Comparison of ENCODE assay signal across 32 cellular contexts in genomic region chr19:54484451-54484850, GRCh38. TPM values are rescaled to one million over a fixed set of nuclear protein-coding genes. Genes with fewer than 3 reads are reported as not detected.
"Had no signal": no experiment of that assay in that cellular context is flagged by ENCODE, and none has a peak within 500 bp of the region (broad histone marks: within the 10 kb centered on the region; RNA-seq: fewer than 3 reads in every experiment).

No MANE protein-coding gene starts in this region.

- H3K4me3 ChIP-seq: esophagus squamous epithelium had no signal

- H3K27me3 ChIP-seq: brain microvascular endothelial cell had no signal

- H3K9me3 Mint-ChIP-seq: activated CD4-positive, alpha-beta memory T cell treated with anti-CD3 and anti-CD28 coated beads for 36 hours; activated CD4-positive, alpha-beta T cell treated with anti-CD3 and anti-CD28 coated beads, Interleukin-2, amount 10 ng/mL, durations not matched to agents 24 days and 14 days; activated naive CD4-positive, alpha-beta T cell treated with anti-CD3 and anti-CD28 coated beads for 36 hours; activated T-helper 1 cell treated with anti-CD3 and anti-CD28 coated beads, Interleukin-12 subunit alpha, Interleukin-12 subunit beta, Interleukin-2, Interleukin-4 antibody, amounts not matched to agents 30 ng/mL and 10 ng/mL and 1 ng/mL, durations not matched to agents 14 hours and 24 hours and 36 hours; activated T-helper 2 cell treated with anti-CD3 and anti-CD28 coated beads, Interferon-gamma antibody, Interleukin-2, Interleukin-4, amounts not matched to agents 10 μg/mL and 5 μg/mL and 100 μg/mL, durations not matched to agents 14 hours and 24 hours and 36 hours had no signal

- H3K27ac Mint-ChIP-seq: activated CD4-positive, alpha-beta memory T cell treated with anti-CD3 and anti-CD28 coated beads for 36 hours; activated CD4-positive, alpha-beta T cell treated with anti-CD3 and anti-CD28 coated beads for 36 hours; activated CD4-positive, alpha-beta T cell treated with anti-CD3 and anti-CD28 coated beads, Interleukin-2, amount 10 ng/mL, durations not matched to agents 24 days and 14 days; activated naive CD4-positive, alpha-beta T cell treated with anti-CD3 and anti-CD28 coated beads for 36 hours; activated naive CD8-positive, alpha-beta T cell; activated T-helper 1 cell treated with anti-CD3 and anti-CD28 coated beads, Interleukin-12 subunit alpha, Interleukin-12 subunit beta, Interleukin-2, Interleukin-4 antibody, amounts not matched to agents 30 ng/mL and 10 ng/mL and 1 ng/mL, durations not matched to agents 14 hours and 24 hours and 36 hours; activated T-helper 2 cell treated with anti-CD3 and anti-CD28 coated beads, Interferon-gamma antibody, Interleukin-2, Interleukin-4, amounts not matched to agents 10 μg/mL and 5 μg/mL and 100 μg/mL, durations not matched to agents 14 hours and 24 hours and 36 hours had no signal

- H3K36me3 ChIP-seq: brain microvascular endothelial cell, esophagus squamous epithelium had no signal

- FAIRE-seq: astrocyte, colon, endometrium, endothelial cell of umbilical vein, frontal cortex had no signal

- ATAC-seq: activated CD4-positive, alpha-beta T cell treated with anti-CD3 and anti-CD28 coated beads for 36 hours; SK-N-SH treated with all-trans-retinoic acid at 6 μM for 48 hours had no signal

- H3K27ac ChIP-seq: brain microvascular endothelial cell, epithelial cell of prostate, esophagus squamous epithelium had no signal

- H3K36me3 Mint-ChIP-seq: activated CD4-positive, alpha-beta memory T cell treated with anti-CD3 and anti-CD28 coated beads for 36 hours; activated naive CD8-positive, alpha-beta T cell had no signal

- H3K9me3 ChIP-seq: esophagus squamous epithelium had no signal

- H3K4me3 Mint-ChIP-seq: activated CD4-positive, alpha-beta memory T cell treated with anti-CD3 and anti-CD28 coated beads for 36 hours; activated CD4-positive, alpha-beta T cell treated with anti-CD3 and anti-CD28 coated beads for 36 hours; activated CD4-positive, alpha-beta T cell treated with anti-CD3 and anti-CD28 coated beads, Interleukin-2, amount 10 ng/mL, durations not matched to agents 24 days and 14 days; activated naive CD4-positive, alpha-beta T cell treated with anti-CD3 and anti-CD28 coated beads for 36 hours; activated naive CD8-positive, alpha-beta T cell; activated T-helper 1 cell treated with anti-CD3 and anti-CD28 coated beads, Interleukin-12 subunit alpha, Interleukin-12 subunit beta, Interleukin-2, Interleukin-4 antibody, amounts not matched to agents 30 ng/mL and 10 ng/mL and 1 ng/mL, durations not matched to agents 14 hours and 24 hours and 36 hours had no signal

- DNase-seq: activated CD4-positive, alpha-beta memory T cell treated with anti-CD3 and anti-CD28 coated beads for 36 hours; activated CD4-positive, alpha-beta T cell treated with anti-CD3 and anti-CD28 coated beads for 36 hours; activated CD4-positive, alpha-beta T cell treated with anti-CD3 and anti-CD28 coated beads, Interleukin-2, amount 10 ng/mL, durations not matched to agents 24 days and 14 days; activated CD4-positive, CD25-positive, alpha-beta regulatory T cell; activated CD4-positive, CD25-positive, alpha-beta regulatory T cell treated with anti-CD3 and anti-CD28 coated beads, Interleukin-2, amount 50 U/mL, for 72 hours; activated effector memory CD4-positive, alpha-beta T cell treated with anti-CD3 and anti-CD28 coated beads, Interleukin-2, amount 50 U/mL, for 16 hours; activated naive CD4-positive, alpha-beta T cell treated with anti-CD3 and anti-CD28 coated beads for 36 hours; activated T-cell treated with anti-CD3 and anti-CD28 coated beads, Interleukin-2, amount 50 U/mL, for 1 hour; activated T-cell treated with anti-CD3 and anti-CD28 coated beads, Interleukin-2, amount 50 U/mL, for 48 hours; amniotic stem cell; anterior cingulate cortex; brain microvascular endothelial cell; caudate nucleus; effector CD8-positive, alpha-beta T cell; esophagus squamous epithelium; T-helper 1 cell; T-helper 2 cell had no signal

RNA-seq across cellular contexts. Expression of gene CDC42EP5, which starts 11.4 kb away (rescaled TPM):
- total RNA-seq: activated CD4-positive, alpha-beta memory T cell treated with anti-CD3 and anti-CD28 coated beads for 36 hours; activated naive CD4-positive, alpha-beta T cell treated with anti-CD3 and anti-CD28 coated beads for 36 hours; activated T-helper 1 cell treated with anti-CD3 and anti-CD28 coated beads, Interleukin-12 subunit alpha, Interleukin-12 subunit beta, Interleukin-2, Interleukin-4 antibody, amounts not matched to agents 30 ng/mL and 10 ng/mL and 1 ng/mL, durations not matched to agents 14 hours and 24 hours and 36 hours had no signal

RNA-seq across cellular contexts. Expression of gene LAIR2, which starts 18.2 kb away (rescaled TPM):
- total RNA-seq: activated CD4-positive, alpha-beta memory T cell treated with anti-CD3 and anti-CD28 coated beads for 36 hours; astrocyte; chondrocyte; dermis microvascular lymphatic vessel endothelial cell; endothelial cell of umbilical vein; esophagus squamous epithelium; fibroblast of lung; fibroblast of villous mesenchyme had no signal
- polyA plus RNA-seq: adipose tissue, endothelial cell of umbilical vein, fibroblast of lung had no signal
